In the genomic region with DNA sequence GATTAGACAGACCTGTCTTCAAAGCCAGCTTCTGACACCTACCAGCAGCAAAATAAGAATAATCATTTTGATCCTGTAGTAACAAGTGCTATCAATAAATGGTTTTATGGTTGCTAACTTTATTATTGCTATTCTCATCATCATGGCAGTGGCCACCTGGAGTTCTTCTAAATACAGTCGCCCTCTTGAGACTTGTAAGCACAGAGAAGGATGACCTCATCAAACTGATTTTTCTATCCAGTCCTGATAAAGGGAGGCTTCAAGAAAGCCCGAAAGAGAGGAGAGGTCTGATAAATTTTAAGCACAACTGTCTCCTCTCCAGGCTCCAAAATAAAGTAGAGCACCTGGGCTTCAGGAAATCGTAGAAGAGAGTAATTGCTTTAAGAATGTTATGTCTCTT, we compare ENCODE assay signal across 24 cellular contexts.
"Had no signal": no experiment of that assay in that cellular context is flagged by ENCODE, and none has a peak within 500 bp of the region (broad histone marks: within the 10 kb centered on the region; RNA-seq: fewer than 3 reads in every experiment).

No MANE protein-coding gene starts in this region.

- H3K27ac ChIP-seq: brain microvascular endothelial cell, cardiac muscle cell, Peyer's patch, RWPE1, SJCRH30 had no signal

- H3K4me1 Mint-ChIP-seq: activated naive CD4-positive, alpha-beta T cell treated with anti-CD3 and anti-CD28 coated beads, Interleukin-2, amount 10 ng/mL, durations not matched to agents 7 days and 5 days; activated naive CD8-positive, alpha-beta T cell treated with anti-CD3 and anti-CD28 coated beads for 36 hours had no signal

- H3K4me3 ChIP-seq: cardiac muscle cell, Peyer's patch, SJCRH30 had no signal

- H3K4me2 ChIP-seq: SK-N-SH had no signal

- ATAC-seq: activated CD4-positive, CD25-positive, alpha-beta regulatory T cell treated with anti-CD3 and anti-CD28 coated beads, Interleukin-2, amount 50 U/mL, for 24 hours; activated CD8-positive, alpha-beta T cell treated with anti-CD3 and anti-CD28 coated beads for 36 hours; activated T-cell treated with anti-CD3 and anti-CD28 coated beads, Interleukin-2, amount 50 U/mL, for 72 hours had no signal

- H3K9me3 ChIP-seq: Peyer's patch, SJCRH30, SK-N-SH had no signal

- H3K27ac Mint-ChIP-seq: activated CD8-positive, alpha-beta T cell treated with anti-CD3 and anti-CD28 coated beads for 36 hours; activated naive CD4-positive, alpha-beta T cell treated with anti-CD3 and anti-CD28 coated beads, Interleukin-2, amount 10 ng/mL, durations not matched to agents 7 days and 5 days; activated naive CD8-positive, alpha-beta T cell treated with anti-CD3 and anti-CD28 coated beads for 36 hours; activated T-cell treated with anti-CD3 and anti-CD28 coated beads, Interleukin-2, amount 50 U/mL, for 72 hours; activated T-helper 2 cell treated with anti-CD3 and anti-CD28 coated beads, Interferon-gamma antibody, Interleukin-2, Interleukin-4, amounts not matched to agents 10 μg/mL and 5 μg/mL and 100 μg/mL, durations not matched to agents 14 hours and 24 hours and 36 hours; T-helper 1 cell treated with Interleukin-12 subunit alpha and Interleukin-12 subunit beta and Interleukin-4 antibody, amounts not matched to agents 30 μg/mL and 1 μg/mL, for 36 hours had no signal

- H3K9me2 ChIP-seq: SK-N-SH had no signal

- H3K9me3 Mint-ChIP-seq: activated CD8-positive, alpha-beta T cell treated with anti-CD3 and anti-CD28 coated beads for 36 hours; activated naive CD4-positive, alpha-beta T cell treated with anti-CD3 and anti-CD28 coated beads, Interleukin-2, amount 10 ng/mL, durations not matched to agents 7 days and 5 days; activated naive CD8-positive, alpha-beta T cell treated with anti-CD3 and anti-CD28 coated beads for 36 hours; activated T-cell treated with anti-CD3 and anti-CD28 coated beads, Interleukin-2, amount 50 U/mL, for 72 hours; activated T-helper 2 cell treated with anti-CD3 and anti-CD28 coated beads, Interferon-gamma antibody, Interleukin-2, Interleukin-4, amounts not matched to agents 10 μg/mL and 5 μg/mL and 100 μg/mL, durations not matched to agents 14 hours and 24 hours and 36 hours; T-helper 1 cell treated with Interleukin-12 subunit alpha and Interleukin-12 subunit beta and Interleukin-4 antibody, amounts not matched to agents 30 μg/mL and 1 μg/mL, for 36 hours had no signal

- H3K27me3 Mint-ChIP-seq: activated naive CD4-positive, alpha-beta T cell treated with anti-CD3 and anti-CD28 coated beads, Interleukin-2, amount 10 ng/mL, durations not matched to agents 7 days and 5 days had no signal

- H3K9ac ChIP-seq: SK-N-SH had no signal

- H3K4me1 ChIP-seq: Peyer's patch, SJCRH30 had no signal

- DNase-seq: activated CD4-positive, alpha-beta T cell treated with anti-CD3 and anti-CD28 coated beads for 4 hours; activated CD8-positive, alpha-beta memory T cell treated with anti-CD3 and anti-CD28 coated beads, Interleukin-2, amount 50 U/mL, for 4 hours; activated CD8-positive, alpha-beta T cell treated with anti-CD3 and anti-CD28 coated beads for 36 hours; activated gamma-delta T cell treated with Interleukin-2 at 50 U/mL for 16 hours; activated naive CD4-positive, alpha-beta T cell treated with anti-CD3 and anti-CD28 coated beads, Interleukin-2, amount 10 ng/mL, durations not matched to agents 7 days and 5 days; activated naive CD8-positive, alpha-beta T cell treated with anti-CD3 and anti-CD28 coated beads for 36 hours; activated T-cell treated with anti-CD3 and anti-CD28 coated beads, Interleukin-2, amount 50 U/mL, for 72 hours; brain microvascular endothelial cell; NCI-H1092 treated with DMSO at 0.1 percent for 48 hours; NCI-H1417 treated with DMSO at 0.1 percent for 48 hours; NCI-H1694 treated with DMSO at 0.1 percent for 48 hours; NCI-H2171; NCI-H226; NCI-H526; NCI-H82; Peyer's patch; Right ventricle myocardium superior; SJCRH30; SK-N-SH had no signal

- H3K36me3 ChIP-seq: brain microvascular endothelial cell, cardiac muscle cell, Peyer's patch, SJCRH30 had no signal

- H3K4me3 Mint-ChIP-seq: activated CD8-positive, alpha-beta T cell treated with anti-CD3 and anti-CD28 coated beads for 36 hours; activated naive CD4-positive, alpha-beta T cell treated with anti-CD3 and anti-CD28 coated beads, Interleukin-2, amount 10 ng/mL, durations not matched to agents 7 days and 5 days; activated naive CD8-positive, alpha-beta T cell treated with anti-CD3 and anti-CD28 coated beads for 36 hours; activated T-cell treated with anti-CD3 and anti-CD28 coated beads, Interleukin-2, amount 50 U/mL, for 72 hours; T-helper 1 cell treated with Interleukin-12 subunit alpha and Interleukin-12 subunit beta and Interleukin-4 antibody, amounts not matched to agents 30 μg/mL and 1 μg/mL, for 36 hours had no signal

- H3K36me3 Mint-ChIP-seq: activated naive CD4-positive, alpha-beta T cell treated with anti-CD3 and anti-CD28 coated beads, Interleukin-2, amount 10 ng/mL, durations not matched to agents 7 days and 5 days; activated naive CD8-positive, alpha-beta T cell treated with anti-CD3 and anti-CD28 coated beads for 36 hours had no signal

- H3K27me3 ChIP-seq: brain microvascular endothelial cell, cardiac muscle cell, Peyer's patch, SJCRH30 had no signal
